10 cellular contexts compared by ENCODE assay signal in genomic region chr5:73312146-73312871, GRCh38.
A peak's percentile ranks its signal among the peaks of the same experiment; 100 is the strongest.
DNase-seq lines count a peak whose midpoint lies in the region; ATAC-seq and TF ChIP-seq lines count a peak whose summit lies in the region.
"Had no signal": no experiment of that assay in that cellular context is flagged by ENCODE, and none has a peak within 500 bp of the region (broad histone marks: within the 10 kb centered on the region; RNA-seq: fewer than 3 reads in every experiment).

No MANE protein-coding gene starts in this region.

- H3K4me1 ChIP-seq in thoracic aorta (ENCODE audit: control insufficient read depth in 1 of 2, low read depth in 2 of 2), result peaks cover 3 to 29% of the 10 kb centered on the region in 2 donors

- H3K4me3 ChIP-seq in foreskin fibroblast (ENCODE audit: low read depth in 1 of 2, low read length in 2 of 2) (no peak overlapping the region), thoracic aorta (peak overlapping the region; percentile 54)
- H3K4me3 ChIP-seq: skin epidermis had no signal

- no peaks in the 10 kb centered on the region for H3K36me3 ChIP-seq in thoracic aorta

- no peak overlapping the region for H3K4me3 Mint-ChIP-seq in activated naive CD4-positive, alpha-beta T cell treated with anti-CD3 and anti-CD28 coated beads, Interleukin-2, amount 10 ng/mL, durations not matched to agents 7 days and 5 days
- H3K4me3 Mint-ChIP-seq in T-cell, result no peak overlapping the region
- H3K4me3 Mint-ChIP-seq: activated naive CD8-positive, alpha-beta T cell had no signal

- POLR2A ChIA-PET in T-cell (lab: Charles Lee), result no interaction called here

- H3K27me3 Mint-ChIP-seq in activated naive CD4-positive, alpha-beta T cell treated with anti-CD3 and anti-CD28 coated beads, Interleukin-2, amount 10 ng/mL, durations not matched to agents 7 days and 5 days, result peaks cover 79% of the 10 kb centered on the region
- H3K27me3 Mint-ChIP-seq in T-cell, result peaks cover 57 to 80% of the 10 kb centered on the region in 2 donors

- H3K27ac ChIP-seq in thoracic aorta, result peak overlapping the region; percentile 66 to 74

- H3K27me3 ChIP-seq in thoracic aorta (replicated peaks; ENCODE audit: insufficient read depth), result no peaks in the 10 kb centered on the region

- CTCF ChIA-PET in activated naive CD4-positive, alpha-beta T cell treated with anti-CD3 and anti-CD28 coated beads, Interleukin-2, amount 10 ng/mL, durations not matched to agents 7 days and 5 days (lab: Charles Lee), result interaction anchor here (1.1 to 1.6 kb wide), 2 partner anchors 75 to 139 kb away, joined by 3 to 5 read pairs; no protein-coding TSS in a partner anchor
- CTCF ChIA-PET in T-cell (lab: Charles Lee), result interaction anchor here in 1 of 2 donors (1.0 kb wide), 1 partner anchor 139 kb away, joined by 5 read pairs; no protein-coding TSS in a partner anchor

- no peaks in the 10 kb centered on the region for H3K4me1 Mint-ChIP-seq in activated naive CD4-positive, alpha-beta T cell treated with anti-CD3 and anti-CD28 coated beads, Interleukin-2, amount 10 ng/mL, durations not matched to agents 7 days and 5 days
- H3K4me1 Mint-ChIP-seq in T-cell, result peaks cover 8 to 11% (median 10%) of the 10 kb centered on the region in 3 donors

- no peaks in the 10 kb centered on the region for H3K9me3 Mint-ChIP-seq in activated naive CD4-positive, alpha-beta T cell treated with anti-CD3 and anti-CD28 coated beads, Interleukin-2, amount 10 ng/mL, durations not matched to agents 7 days and 5 days
- no peaks in the 10 kb centered on the region for H3K9me3 Mint-ChIP-seq in T-cell

- H3K36me3 Mint-ChIP-seq in activated naive CD4-positive, alpha-beta T cell treated with anti-CD3 and anti-CD28 coated beads, Interleukin-2, amount 10 ng/mL, durations not matched to agents 7 days and 5 days, result no peaks in the 10 kb centered on the region
- H3K36me3 Mint-ChIP-seq in T-cell, result no peaks in the 10 kb centered on the region
- H3K36me3 Mint-ChIP-seq: activated naive CD8-positive, alpha-beta T cell had no signal

- DNase-seq in activated naive CD4-positive, alpha-beta T cell treated with anti-CD3 and anti-CD28 coated beads, Interleukin-2, amount 10 ng/mL, durations not matched to agents 7 days and 5 days, result peak; percentile 41
- no peak for DNase-seq in activated naive CD4-positive, alpha-beta T cell (lab: John Stamatoyannopoulos, UW)
- DNase-seq in T-cell (peak in 18 of 34 experiments; percentile 1 to 38 (median 12)), foreskin fibroblast (peak; percentile 72 to 80), thoracic aorta (ENCODE audit: low spot score) (no peak), ureter (ENCODE audit: low spot score) (no peak)
- no peak for DNase-seq in activated CD4-positive, CD25-positive, alpha-beta regulatory T cell (lab: John Stamatoyannopoulos, UW)

- TF ChIP-seq CTCF in foreskin fibroblast (IDR thresholded peaks at IDR 0.05; ENCODE audit: low read depth, low read length) (peak; percentile 77), thoracic aorta (IDR thresholded peaks at IDR 0.05) (peak; percentile 23)

- no peaks in the 10 kb centered on the region for H3K9me3 ChIP-seq in thoracic aorta

- ATAC-seq in T-cell (replicated peaks in 1 of 4) (peak in 3 of 4 experiments; percentile 43 to 61 (median 58)), thoracic aorta (ENCODE audit: insufficient number of reproducible peaks, low FRiP score, low read depth) (no peak), HG02981 (IDR thresholded peaks at IDR 0.05; ENCODE audit: unreplicated experiment) (no peak)

- H3K27ac Mint-ChIP-seq in activated naive CD4-positive, alpha-beta T cell treated with anti-CD3 and anti-CD28 coated beads, Interleukin-2, amount 10 ng/mL, durations not matched to agents 7 days and 5 days, result no peak overlapping the region
- no peak overlapping the region for H3K27ac Mint-ChIP-seq in T-cell
- H3K27ac Mint-ChIP-seq: activated naive CD8-positive, alpha-beta T cell had no signal

Comparison
In these comparisons a context has a peak if more than half of its experiments do, and no peak if none do; other contexts are left out.
1. DNase-seq: peak in activated naive CD4-positive, alpha-beta T cell treated with anti-CD3 and anti-CD28 coated beads, Interleukin-2, amount 10 ng/mL, durations not matched to agents 7 days and 5 days (single experiment), T-cell (18 of 34) and foreskin fibroblast (2 of 2); none in activated naive CD4-positive, alpha-beta T cell (0 of 4), thoracic aorta (single experiment), ureter (single experiment) and activated CD4-positive, CD25-positive, alpha-beta regulatory T cell (0 of 4).
2. ATAC-seq: peak in T-cell (3 of 4); none in thoracic aorta (single experiment) and HG02981 (single experiment).